17 cellular contexts compared by ENCODE assay signal in genomic region chr13:73158851-73159250, GRCh38.
DNase-seq lines count a peak whose midpoint lies in the region; ATAC-seq and TF ChIP-seq lines count a peak whose summit lies in the region.
"Had no signal": no experiment of that assay in that cellular context is flagged by ENCODE, and none has a peak within 500 bp of the region (broad histone marks: within the 10 kb centered on the region; RNA-seq: fewer than 3 reads in every experiment).

No MANE protein-coding gene starts in this region.

- ATAC-seq in upper lobe of left lung (ENCODE audit: low FRiP score in 2 of 2) (no peak), HG02588 (IDR thresholded peaks at IDR 0.05; ENCODE audit: unreplicated experiment) (no peak)
- ATAC-seq: activated T-cell treated with anti-CD3 and anti-CD28 coated beads, Interleukin-2, amount 50 U/mL, for 4 hours had no signal

- H3K27me3 ChIP-seq in A673 (replicated peaks; ENCODE audit: insufficient read depth, low read depth, low read length, poor library complexity) (no peaks in the 10 kb centered on the region), upper lobe of left lung (no peaks in the 10 kb centered on the region), esophagus muscularis mucosa (no peaks in the 10 kb centered on the region), HAP-1 (ENCODE audit: low read depth) (no peaks in the 10 kb centered on the region)
- H3K27me3 ChIP-seq: stomach had no signal

- DNase-seq in A673 (ENCODE audit: low spot score), result peak; percentile 39
- DNase-seq in HS-5 (ENCODE audit: low read depth), result peak; percentile 28
- DNase-seq in astrocyte of the hippocampus (ENCODE audit: low read depth, low spot score), result peak; percentile 87
- DNase-seq in foreskin fibroblast, result peak; percentile 4 to 54
- DNase-seq in upper lobe of left lung, result no peak
- no peak for DNase-seq in esophagus muscularis mucosa (ENCODE audit: extremely low spot score)
- no peak for DNase-seq in HAP-1 (ENCODE audit: low spot score in 2 of 2)
- DNase-seq: activated CD4-positive, alpha-beta T cell treated with anti-CD3 and anti-CD28 coated beads for 4 hours; activated T-cell treated with anti-CD3 and anti-CD28 coated beads, Interleukin-2, amount 50 U/mL, for 4 hours; aorta; Caco-2; H7; NCI-H1694 treated with DMSO at 0.1 percent for 48 hours; NCI-H748 treated with DMSO at 0.1 percent for 48 hours; stomach had no signal

- TF ChIP-seq CTCF in A673 (conservative IDR thresholded peaks at IDR 0.05; ENCODE audit: low read depth, low read length) (no peak), foreskin fibroblast (IDR thresholded peaks at IDR 0.05; ENCODE audit: low read depth, low read length) (no peak), upper lobe of left lung (IDR thresholded peaks at IDR 0.05) (no peak), esophagus muscularis mucosa (IDR thresholded peaks at IDR 0.05) (no peak)

- no TSS peak for BruUV-seq in A673 (replicated peaks; lab: Mats Ljungman, UMichigan)

- H3K4me1 ChIP-seq in A673 (ENCODE audit: insufficient read depth, low read length, poor library complexity, severe bottlenecking), result no peaks in the 10 kb centered on the region
- H3K4me1 ChIP-seq in upper lobe of left lung, result no peaks in the 10 kb centered on the region
- H3K4me1 ChIP-seq in esophagus muscularis mucosa, result no peaks in the 10 kb centered on the region
- H3K4me1 ChIP-seq in HAP-1, result peaks cover 4% of the 10 kb centered on the region
- H3K4me1 ChIP-seq: Caco-2, stomach had no signal

- TF ChIP-seq POLR2A in upper lobe of left lung (IDR thresholded peaks at IDR 0.05), result no peak
- TF ChIP-seq POLR2A in esophagus muscularis mucosa (IDR thresholded peaks at IDR 0.05; ENCODE audit: low read depth), result no peak

- H3K4me3 ChIP-seq in A673 (ENCODE audit: low read depth, low read length, poor library complexity, severe bottlenecking) (no peak overlapping the region), foreskin fibroblast (ENCODE audit: low read depth in 1 of 2, low read length in 2 of 2) (no peak overlapping the region), upper lobe of left lung (no peak overlapping the region), esophagus muscularis mucosa (no peak overlapping the region), HAP-1 (no peak overlapping the region)
- H3K4me3 ChIP-seq: stomach had no signal

- TF ChIP-seq EP300 in upper lobe of left lung (IDR thresholded peaks at IDR 0.05) (no peak), esophagus muscularis mucosa (IDR thresholded peaks at IDR 0.05) (no peak)

- CTCF ChIA-PET in A673 (lab: Charles Lee), result no interaction called here

- intact Hi-C loops in A673 (cut with micrococcal nuclease; ENCODE audit: unreplicated experiment) (no loop called here), esophagus muscularis mucosa (cut with DNase I) (no loop called here)

- H3K36me3 ChIP-seq in A673 (ENCODE audit: insufficient read depth, low read length, poor library complexity, severe bottlenecking) (no peaks in the 10 kb centered on the region), upper lobe of left lung (no peaks in the 10 kb centered on the region), esophagus muscularis mucosa (no peaks in the 10 kb centered on the region), HAP-1 (replicated peaks) (no peaks in the 10 kb centered on the region)
- H3K36me3 ChIP-seq: stomach had no signal

- H3K9me3 ChIP-seq in A673 (ENCODE audit: low read depth, low read length, poor library complexity, severe bottlenecking) (no peaks in the 10 kb centered on the region), upper lobe of left lung (no peaks in the 10 kb centered on the region), esophagus muscularis mucosa (no peaks in the 10 kb centered on the region), HAP-1 (peaks cover 20% of the 10 kb centered on the region)
- H3K9me3 ChIP-seq: stomach had no signal

- POLR2A ChIA-PET in A673 (lab: Charles Lee; ENCODE audit: low non-redundant PET), result no interaction called here

- H3K27ac ChIP-seq in A673 (ENCODE audit: low read depth, low read length, poor library complexity, severe bottlenecking), result peak overlapping the region; percentile 12
- no peak overlapping the region for H3K27ac ChIP-seq in upper lobe of left lung
- H3K27ac ChIP-seq in esophagus muscularis mucosa (replicated peaks in 1 of 4), result no peak overlapping the region
- H3K27ac ChIP-seq: KMS-11, stomach had no signal

- in situ Hi-C loops in HAP-1 (cut with MboI; ENCODE audit: low sequenced_read_pairs), result no loop called here

Comparison
In these comparisons a context has a peak if more than half of its experiments do, and no peak if none do; other contexts are left out.
1. DNase-seq: peak in A673 (single experiment), HS-5 (single experiment), astrocyte of the hippocampus (single experiment) and foreskin fibroblast (2 of 2); none in upper lobe of left lung (0 of 2), esophagus muscularis mucosa (single experiment) and HAP-1 (0 of 2).